22 cellular contexts compared by ENCODE assay signal in genomic region chr1:25657786-25658760, GRCh38. TPM values are rescaled to one million over a fixed set of nuclear protein-coding genes. Genes with fewer than 3 reads are reported as not detected.
A peak's percentile ranks its signal among the peaks of the same experiment; 100 is the strongest.
DNase-seq lines count a peak whose midpoint lies in the region; ATAC-seq and TF ChIP-seq lines count a peak whose summit lies in the region.
"Had no signal": no experiment of that assay in that cellular context is flagged by ENCODE, and none has a peak within 500 bp of the region (broad histone marks: within the 10 kb centered on the region; RNA-seq: fewer than 3 reads in every experiment).

No MANE protein-coding gene starts in this region.

- H3K9me3 ChIP-seq in left ventricle myocardium inferior (replicated peaks) (no peaks in the 10 kb centered on the region), transverse colon (no peaks in the 10 kb centered on the region)
- H3K9me3 ChIP-seq: upper lobe of left lung had no signal

- no peaks in the 10 kb centered on the region for H3K36me3 ChIP-seq in left ventricle myocardium inferior
- H3K36me3 ChIP-seq in transverse colon = no peaks in the 10 kb centered on the region
- H3K36me3 ChIP-seq: upper lobe of left lung had no signal

- peak overlapping the region; percentile 86 for H3K27ac Mint-ChIP-seq in neural crest cell (ENCODE audit: unreplicated experiment)
- H3K27ac Mint-ChIP-seq: activated T-helper 2 cell treated with anti-CD3 and anti-CD28 coated beads, Interferon-gamma antibody, Interleukin-2, Interleukin-4, amounts not matched to agents 10 μg/mL and 5 μg/mL and 100 μg/mL, durations not matched to agents 14 hours and 24 hours and 36 hours; HFFc6; natural killer cell; stimulated activated effector memory CD8-positive, alpha-beta T cell treated with anti-CD3 and anti-CD28 coated beads, Interleukin-12 subunit alpha, Interleukin-12 subunit beta, amount 100 ng/mL, for 72 hours had no signal

- H3K4me3 Mint-ChIP-seq in neural crest cell = peak overlapping the region; percentile 21
- H3K4me3 Mint-ChIP-seq: HFFc6; natural killer cell; stimulated activated effector memory CD8-positive, alpha-beta T cell treated with anti-CD3 and anti-CD28 coated beads, Interleukin-12 subunit alpha, Interleukin-12 subunit beta, amount 100 ng/mL, for 72 hours had no signal

- no peaks in the 10 kb centered on the region for H3K9me3 Mint-ChIP-seq in neural crest cell
- H3K9me3 Mint-ChIP-seq: activated T-helper 2 cell treated with anti-CD3 and anti-CD28 coated beads, Interferon-gamma antibody, Interleukin-2, Interleukin-4, amounts not matched to agents 10 μg/mL and 5 μg/mL and 100 μg/mL, durations not matched to agents 14 hours and 24 hours and 36 hours; HFFc6; IgD-negative memory B cell; natural killer cell; stimulated activated effector memory CD8-positive, alpha-beta T cell treated with anti-CD3 and anti-CD28 coated beads, Interleukin-12 subunit alpha, Interleukin-12 subunit beta, amount 100 ng/mL, for 72 hours; T-cell had no signal

- no peak for ATAC-seq in Right ventricle myocardium superior (ENCODE audit: poor library complexity)
- ATAC-seq: stimulated activated effector memory CD8-positive, alpha-beta T cell treated with anti-CD3 and anti-CD28 coated beads, Interleukin-12 subunit alpha, Interleukin-12 subunit beta, amount 100 ng/mL, for 72 hours had no signal

- in situ Hi-C loops in transverse colon (cut with MboI; ENCODE audit: low pct_ligation_motif_present in 1 of 4, low pct_unique_long_range_greater_than_20kb in 1 of 4, low sequenced_read_pairs in 3 of 4) = no loop called here

- peaks cover 62% of the 10 kb centered on the region for H3K4me1 Mint-ChIP-seq in neural crest cell
- H3K4me1 Mint-ChIP-seq: natural killer cell had no signal

- TF ChIP-seq CTCF in left ventricle myocardium inferior (IDR thresholded peaks at IDR 0.05; ENCODE audit: borderline replicate concordance) (no peak), neural crest cell (conservative IDR thresholded peaks at IDR 0.05) (no peak), transverse colon (IDR thresholded peaks at IDR 0.05) (no peak)

- H3K4me3 ChIP-seq in left ventricle myocardium inferior (no peak overlapping the region), transverse colon (no peak overlapping the region)
- H3K4me3 ChIP-seq: upper lobe of left lung had no signal

- no peak for TF ChIP-seq EP300 in transverse colon (IDR thresholded peaks at IDR 0.05; ENCODE audit: low read depth)

- intact Hi-C loops in left ventricle myocardium inferior (cut with micrococcal nuclease) = no loop called here
- intact Hi-C loops in Right ventricle myocardium superior (cut with DNase I) = no loop called here
- intact Hi-C loops in transverse colon (cut with DNase I; ENCODE audit: low total_unique reads) = no loop called here

- peaks cover 85% of the 10 kb centered on the region for H3K4me1 ChIP-seq in left ventricle myocardium inferior
- H3K4me1 ChIP-seq in transverse colon = peaks cover 0 to 27% (median 7%) of the 10 kb centered on the region in 4 donors

- H3K27me3 ChIP-seq in left ventricle myocardium inferior (ENCODE audit: low read depth) (no peaks in the 10 kb centered on the region), transverse colon (no peaks in the 10 kb centered on the region)
- H3K27me3 ChIP-seq: upper lobe of left lung had no signal

- H3K27ac ChIP-seq in left ventricle myocardium inferior (replicated peaks) (peak overlapping the region; percentile 83), caudate nucleus (ENCODE audit: low read depth, low read length) (peak overlapping the region; percentile 18), transverse colon (peak overlapping the region; percentile 6 to 66 (median 30))
- H3K27ac ChIP-seq: HL-60 had no signal

- DNase-seq in left ventricle myocardium inferior (no peak), Right ventricle myocardium superior (no peak), caudate nucleus (lab: John Stamatoyannopoulos, UW) (no peak), neural crest cell (ENCODE audit: low read depth, low spot score) (no peak), transverse colon (no peak), COLO829 (ENCODE audit: low spot score) (no peak), mucosa of gallbladder (ENCODE audit: low spot score) (no peak), iPS-NIHi11 (ENCODE audit: low spot score) (no peak)
- DNase-seq: activated CD4-positive, alpha-beta T cell treated with anti-CD3 and anti-CD28 coated beads, Interleukin-2, amount 50 U/mL, for 48 hours; HFFc6; natural killer cell; NCI-H1436 treated with DMSO at 0.1 percent for 48 hours; NCI-H2171; NCI-H69; SIG-M5 had no signal

- no peak for TF ChIP-seq POLR2A in transverse colon (IDR thresholded peaks at IDR 0.05)

- H3K27me3 Mint-ChIP-seq in neural crest cell (ENCODE audit: low read depth) = no peaks in the 10 kb centered on the region
- H3K27me3 Mint-ChIP-seq: T-cell had no signal

- no peaks in the 10 kb centered on the region for H3K36me3 Mint-ChIP-seq in neural crest cell (ENCODE audit: low read depth)
- H3K36me3 Mint-ChIP-seq: natural killer cell; stimulated activated effector memory CD8-positive, alpha-beta T cell treated with anti-CD3 and anti-CD28 coated beads, Interleukin-12 subunit alpha, Interleukin-12 subunit beta, amount 100 ng/mL, for 72 hours had no signal

- WGBS in transverse colon (ENCODE audit: low coverage in 1 of 2), 2 donors = 89% methylated on average over 12 of the region's 12 CpGs; no CpG with 5 or more reads in 1 of the 2 donors

RNA-seq across cellular contexts. Expression of gene MAN1C1, which starts 41.5 kb away (rescaled TPM):
- total RNA-seq in left ventricle myocardium inferior (18.0 TPM), Right ventricle myocardium superior (17.5 TPM), neural crest cell (19.8 and 22.6 TPM in 2 replicates), transverse colon (1 to 10 TPM; 2.4 to 6.8 (median 4.3) TPM), mucosa of gallbladder (18.4 TPM)
- total RNA-seq: MCF 10A had no signal

Comparison
In these comparisons a context has a peak if more than half of its experiments do, and no peak if none do; other contexts are left out.
1. H3K27ac ChIP-seq: peak in every context shown above with its lines; median percentile 83 in left ventricle myocardium inferior; 30 in transverse colon; 18 in caudate nucleus.